24 cellular contexts compared by ENCODE assay signal in the genomic region with DNA sequence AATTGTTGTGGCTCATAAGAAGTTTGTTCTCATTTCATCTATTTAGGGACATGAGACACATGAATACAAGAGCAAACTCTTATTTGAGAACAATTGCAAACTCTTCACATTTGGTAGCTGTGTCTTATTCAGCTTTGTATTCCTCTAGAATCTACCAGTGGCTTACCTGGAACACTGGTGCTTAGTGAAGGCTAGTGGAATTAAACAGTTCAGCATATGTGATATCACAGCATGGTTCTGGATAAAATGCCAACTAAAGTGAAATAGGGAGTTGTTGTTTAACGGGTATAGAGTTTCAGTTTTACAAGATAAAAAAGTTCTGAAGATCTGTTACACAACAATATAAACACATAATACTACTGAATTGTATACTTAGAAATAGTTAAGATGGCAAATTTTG. TPM values are rescaled to one million over a fixed set of nuclear protein-coding genes. Genes with fewer than 3 reads are reported as not detected.
DNase-seq lines count a peak whose midpoint lies in the region; FAIRE-seq and TF ChIP-seq lines count a peak whose summit lies in the region.
"Had no signal": no experiment of that assay in that cellular context is flagged by ENCODE, and none has a peak within 500 bp of the region (broad histone marks: within the 10 kb centered on the region; RNA-seq: fewer than 3 reads in every experiment).

No MANE protein-coding gene starts in this region.

- TF ChIP-seq CTCF in astrocyte (IDR thresholded peaks at IDR 0.05; ENCODE audit: insufficient read depth, low read depth, low read length) (no peak), MM.1S (IDR thresholded peaks at IDR 0.05; ENCODE audit: low read length) (no peak)

- peak; percentile 11 for FAIRE-seq in GM19239 (lab: Jason Lieb, UNC)
- peak; percentile 5 for FAIRE-seq in astrocyte (lab: Jason Lieb, UNC)
- FAIRE-seq: A204.1, D721Med, G401.6, GM12891 had no signal

- no peak overlapping the region for H3K4me3 Mint-ChIP-seq in astrocyte (ENCODE audit: unreplicated experiment)
- H3K4me3 Mint-ChIP-seq in activated naive CD4-positive, alpha-beta T cell treated with anti-CD3 and anti-CD28 coated beads, Interleukin-2, amount 10 ng/mL, durations not matched to agents 7 days and 5 days: no peak overlapping the region
- H3K4me3 Mint-ChIP-seq: CD14-positive monocyte; CD4-positive, alpha-beta memory T cell; CD4-positive, CD25-positive, alpha-beta regulatory T cell; CD8-positive, alpha-beta memory T cell had no signal

- H2AFZ ChIP-seq in astrocyte (ENCODE audit: low read depth, low read length): no peak overlapping the region
- H2AFZ ChIP-seq in MM.1S (ENCODE audit: low read length): no peak overlapping the region

- H3K4me3 ChIP-seq in astrocyte (ENCODE audit: insufficient read depth, low read depth, low read length) (no peak overlapping the region), MM.1S (ENCODE audit: low read length) (no peak overlapping the region)
- H3K4me3 ChIP-seq: BLaER1 had no signal

- H3K9me2 ChIP-seq in MM.1S (replicated peaks; ENCODE audit: insufficient read depth, low read length): no peaks in the 10 kb centered on the region

- CTCF ChIA-PET in activated naive CD4-positive, alpha-beta T cell treated with anti-CD3 and anti-CD28 coated beads, Interleukin-2, amount 10 ng/mL, durations not matched to agents 7 days and 5 days (lab: Charles Lee): interaction anchor here (0.7 kb wide), 1 partner anchor 25 kb away, joined by 3 read pairs; no protein-coding TSS in a partner anchor

- H3K4me1 ChIP-seq in astrocyte (ENCODE audit: insufficient read depth, low read length) (no peaks in the 10 kb centered on the region), MM.1S (ENCODE audit: low read length) (no peaks in the 10 kb centered on the region)

- H3K36me3 ChIP-seq in astrocyte (ENCODE audit: insufficient read depth, low read length) (no peaks in the 10 kb centered on the region), MM.1S (replicated peaks; ENCODE audit: insufficient read depth, low read length) (no peaks in the 10 kb centered on the region)
- H3K36me3 ChIP-seq: BE2C, BLaER1 had no signal

- H3K27me3 Mint-ChIP-seq in astrocyte (ENCODE audit: low read depth, unreplicated experiment): peaks cover 13% of the 10 kb centered on the region
- peaks cover 25% of the 10 kb centered on the region for H3K27me3 Mint-ChIP-seq in activated naive CD4-positive, alpha-beta T cell treated with anti-CD3 and anti-CD28 coated beads, Interleukin-2, amount 10 ng/mL, durations not matched to agents 7 days and 5 days

- H3K79me2 ChIP-seq in astrocyte (ENCODE audit: insufficient read depth, low read length): no peaks in the 10 kb centered on the region
- no peaks in the 10 kb centered on the region for H3K79me2 ChIP-seq in MM.1S (ENCODE audit: low read length)

- H3K27me3 ChIP-seq in astrocyte (ENCODE audit: insufficient read depth, low read length) (peaks cover 5% of the 10 kb centered on the region), MM.1S (replicated peaks; ENCODE audit: insufficient read depth, low read length) (no peaks in the 10 kb centered on the region)
- H3K27me3 ChIP-seq: BE2C, BLaER1 had no signal

- no peak overlapping the region for H3K4me2 ChIP-seq in astrocyte (ENCODE audit: low read length)
- no peak overlapping the region for H3K4me2 ChIP-seq in MM.1S (ENCODE audit: low read depth, low read length)
- H3K4me2 ChIP-seq: BLaER1 had no signal

- H3K4me1 Mint-ChIP-seq in astrocyte (ENCODE audit: low read depth, unreplicated experiment): peaks cover 10% of the 10 kb centered on the region
- H3K4me1 Mint-ChIP-seq in activated naive CD4-positive, alpha-beta T cell treated with anti-CD3 and anti-CD28 coated beads, Interleukin-2, amount 10 ng/mL, durations not matched to agents 7 days and 5 days: no peaks in the 10 kb centered on the region
- H3K4me1 Mint-ChIP-seq: CD14-positive monocyte; CD4-positive, alpha-beta memory T cell; CD4-positive, CD25-positive, alpha-beta regulatory T cell; CD8-positive, alpha-beta memory T cell had no signal

- H3K27ac ChIP-seq in astrocyte (ENCODE audit: low read depth, low read length) (no peak overlapping the region), MM.1S (ENCODE audit: low read length) (no peak overlapping the region)
- H3K27ac ChIP-seq: BLaER1 had no signal

- H3K9ac ChIP-seq in astrocyte (ENCODE audit: low read length): no peak overlapping the region
- H3K9ac ChIP-seq in MM.1S (ENCODE audit: low read length): no peak overlapping the region
- H3K9ac ChIP-seq: BLaER1 had no signal

- no peaks in the 10 kb centered on the region for H3K9me3 ChIP-seq in astrocyte (ENCODE audit: insufficient read depth, low read depth, low read length)
- no peaks in the 10 kb centered on the region for H3K9me3 ChIP-seq in MM.1S (replicated peaks; ENCODE audit: insufficient read depth, low read length)
- H3K9me3 ChIP-seq: BE2C, BLaER1 had no signal

- no peaks in the 10 kb centered on the region for H4K20me1 ChIP-seq in astrocyte (ENCODE audit: insufficient read depth, low read length)
- no peaks in the 10 kb centered on the region for H4K20me1 ChIP-seq in MM.1S (ENCODE audit: insufficient read depth, low read length)
- H4K20me1 ChIP-seq: BLaER1 had no signal

- H3K27ac Mint-ChIP-seq in astrocyte (ENCODE audit: unreplicated experiment): no peak overlapping the region
- H3K27ac Mint-ChIP-seq in activated naive CD4-positive, alpha-beta T cell treated with anti-CD3 and anti-CD28 coated beads, Interleukin-2, amount 10 ng/mL, durations not matched to agents 7 days and 5 days: no peak overlapping the region
- H3K27ac Mint-ChIP-seq: CD14-positive monocyte; CD8-positive, alpha-beta memory T cell had no signal

- H3K36me3 Mint-ChIP-seq in astrocyte (ENCODE audit: low read depth, unreplicated experiment): no peaks in the 10 kb centered on the region
- no peaks in the 10 kb centered on the region for H3K36me3 Mint-ChIP-seq in activated naive CD4-positive, alpha-beta T cell treated with anti-CD3 and anti-CD28 coated beads, Interleukin-2, amount 10 ng/mL, durations not matched to agents 7 days and 5 days
- H3K36me3 Mint-ChIP-seq: CD14-positive monocyte; CD4-positive, alpha-beta memory T cell; CD4-positive, CD25-positive, alpha-beta regulatory T cell had no signal

- no peaks in the 10 kb centered on the region for H3F3A ChIP-seq in MM.1S (ENCODE audit: insufficient read depth, low read length)

- no peaks in the 10 kb centered on the region for H3K9me3 Mint-ChIP-seq in astrocyte (ENCODE audit: unreplicated experiment)
- no peaks in the 10 kb centered on the region for H3K9me3 Mint-ChIP-seq in activated naive CD4-positive, alpha-beta T cell treated with anti-CD3 and anti-CD28 coated beads, Interleukin-2, amount 10 ng/mL, durations not matched to agents 7 days and 5 days
- H3K9me3 Mint-ChIP-seq: CD14-positive monocyte; CD4-positive, alpha-beta memory T cell; CD8-positive, alpha-beta memory T cell had no signal

- DNase-seq in GM19239 (ENCODE audit: insufficient read length, low spot score): no peak
- DNase-seq in astrocyte (ENCODE audit: low read depth): no peak
- no peak for DNase-seq in activated naive CD4-positive, alpha-beta T cell treated with anti-CD3 and anti-CD28 coated beads, Interleukin-2, amount 10 ng/mL, durations not matched to agents 7 days and 5 days
- DNase-seq in DMS53 treated with DMSO at 0.1 percent for 48 hours (lab: John Stamatoyannopoulos, UW; ENCODE audit: unreplicated experiment): no peak
- DNase-seq in MM.1S: no peak
- DNase-seq: 8988T; ACHN; BE2C; Calu3; CD4-positive, alpha-beta memory T cell; CD4-positive, CD25-positive, alpha-beta regulatory T cell; CD8-positive, alpha-beta memory T cell; COR-L47; DMS79; DND-41; EL; GF-D8 had no signal

RNA-seq across cellular contexts. Expression of gene NRG2, which starts 48.9 kb away (rescaled TPM):
- total RNA-seq in astrocyte: 0.46 and 0.54 TPM in 2 replicates
- total RNA-seq: A673; CD4-positive, CD25-positive, alpha-beta regulatory T cell had no signal
